17 cellular contexts compared by ENCODE assay signal in the genomic region with DNA sequence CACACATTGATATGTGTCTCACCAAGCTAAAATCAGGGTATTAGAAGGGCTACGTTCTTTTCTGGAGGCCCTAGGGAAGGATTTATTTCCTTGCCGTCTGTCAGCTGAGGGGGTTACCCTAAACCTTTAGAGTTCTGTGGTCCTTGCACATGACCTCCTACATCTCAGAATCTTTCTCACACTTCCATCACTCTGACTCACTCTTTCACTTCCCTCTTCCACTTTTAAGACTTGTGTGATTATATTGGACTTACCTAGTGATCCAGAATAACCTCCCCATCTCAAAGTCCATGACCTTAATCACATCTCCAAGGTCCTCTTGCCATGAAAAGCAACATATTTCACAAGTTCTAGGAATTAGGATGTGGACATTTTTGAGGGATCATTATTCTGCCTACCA.
DNase-seq lines count a peak whose midpoint lies in the region; ATAC-seq and TF ChIP-seq lines count a peak whose summit lies in the region.
"Had no signal": no experiment of that assay in that cellular context is flagged by ENCODE, and none has a peak within 500 bp of the region (broad histone marks: within the 10 kb centered on the region; RNA-seq: fewer than 3 reads in every experiment).

No MANE protein-coding gene starts in this region.

- H3K4me3 Mint-ChIP-seq in memory B cell: no peak overlapping the region
- H3K4me3 Mint-ChIP-seq in T-helper 2 cell treated with Interferon-gamma antibody and Interleukin-4, amounts not matched to agents 5 μg/mL and 100 μg/mL, for 36 hours: no peak overlapping the region

- TF ChIP-seq POLR2A in erythroblast (IDR thresholded peaks at IDR 0.05; ENCODE audit: low read length): no peak

- H3K9me3 Mint-ChIP-seq in memory B cell: no peaks in the 10 kb centered on the region
- H3K9me3 Mint-ChIP-seq in T-helper 2 cell treated with Interferon-gamma antibody and Interleukin-4, amounts not matched to agents 5 μg/mL and 100 μg/mL, for 36 hours: peaks cover 3% of the 10 kb centered on the region

- DNase-seq in memory B cell (ENCODE audit: low spot score in 2 of 2) (no peak), erythroblast (lab: John Stamatoyannopoulos, UW) (no peak), DMS 273 (lab: John Stamatoyannopoulos, UW; ENCODE audit: unreplicated experiment) (no peak)
- no peak for DNase-seq in T-helper 2 cell treated with Interferon-gamma antibody and Interleukin-4, amounts not matched to agents 5 μg/mL and 100 μg/mL, for 36 hours (ENCODE audit: low spot score)
- no peak for DNase-seq in activated effector memory CD4-positive, alpha-beta T cell treated with Interleukin-2 at 50 U/mL for 16 hours
- DNase-seq: activated CD8-positive, alpha-beta memory T cell treated with anti-CD3 and anti-CD28 coated beads for 24 hours; amniotic stem cell; DND-41; effector memory CD4-positive, alpha-beta T cell; GOT3; heart right ventricle; NCI-H510A; sigmoid colon had no signal

- no peaks in the 10 kb centered on the region for H3K36me3 Mint-ChIP-seq in memory B cell
- H3K36me3 Mint-ChIP-seq in T-helper 2 cell treated with Interferon-gamma antibody and Interleukin-4, amounts not matched to agents 5 μg/mL and 100 μg/mL, for 36 hours (ENCODE audit: low read depth): no peaks in the 10 kb centered on the region

- H3K27ac Mint-ChIP-seq in memory B cell: no peak overlapping the region
- H3K27ac Mint-ChIP-seq in T-helper 2 cell treated with Interferon-gamma antibody and Interleukin-4, amounts not matched to agents 5 μg/mL and 100 μg/mL, for 36 hours: no peak overlapping the region

- ATAC-seq in GM19023 (IDR thresholded peaks at IDR 0.05; ENCODE audit: unreplicated experiment): peak; percentile 89
- peak; percentile 65 for ATAC-seq in HG02588 (IDR thresholded peaks at IDR 0.05; ENCODE audit: unreplicated experiment)
- peak; percentile 71 for ATAC-seq in HG03439 (IDR thresholded peaks at IDR 0.05; ENCODE audit: unreplicated experiment)
- ATAC-seq in memory B cell (ENCODE audit: low read depth): peak; percentile 85
- ATAC-seq: heart right ventricle, K562 had no signal

- peaks cover 2% of the 10 kb centered on the region for H3K4me1 Mint-ChIP-seq in memory B cell
- H3K4me1 Mint-ChIP-seq in T-helper 2 cell treated with Interferon-gamma antibody and Interleukin-4, amounts not matched to agents 5 μg/mL and 100 μg/mL, for 36 hours (ENCODE audit: low read depth): no peaks in the 10 kb centered on the region

- H3K27me3 Mint-ChIP-seq in memory B cell: no peaks in the 10 kb centered on the region
- no peaks in the 10 kb centered on the region for H3K27me3 Mint-ChIP-seq in T-helper 2 cell treated with Interferon-gamma antibody and Interleukin-4, amounts not matched to agents 5 μg/mL and 100 μg/mL, for 36 hours (ENCODE audit: low read depth)
